22 cellular contexts compared by ENCODE assay signal in genomic region chr1:195237161-195237889, GRCh38.
"Had no signal": no experiment of that assay in that cellular context is flagged by ENCODE, and none has a peak within 500 bp of the region (broad histone marks: within the 10 kb centered on the region; RNA-seq: fewer than 3 reads in every experiment).

No MANE protein-coding gene starts in this region.

- H3K4me1 ChIP-seq: ascending aorta, colonic mucosa, esophagus squamous epithelium, gastrocnemius medialis, prostate gland, upper lobe of left lung had no signal

- DNase-seq: activated B cell treated with CpG ODN at 0.5 μM for 24 hours; activated CD4-positive, alpha-beta memory T cell treated with anti-CD3 and anti-CD28 coated beads for 36 hours; activated CD4-positive, alpha-beta T cell treated with anti-CD3 and anti-CD28 coated beads for 4 hours; activated gamma-delta T cell; brain microvascular endothelial cell; colonic mucosa; dorsolateral prefrontal cortex; effector memory CD8-positive, alpha-beta T cell; esophagus squamous epithelium; gastrocnemius medialis; hippocampal formation; left cardiac atrium; ovary; stimulated activated CD4-positive, alpha-beta T cell treated with anti-CD3 and anti-CD28 coated beads, Interleukin-2, amount 100 ng/mL, for 24 hours; stimulated activated naive B cell treated with anti-CD40 and anti-IgM and Interleukin-4, amounts not matched to agents 10 μg/mL and 1 μg/mL and 100 μg/mL, for 72 hours; T-helper 9 cell; upper lobe of left lung had no signal

- H3K4me3 ChIP-seq: ascending aorta, colonic mucosa, dorsolateral prefrontal cortex, esophagus squamous epithelium, gastrocnemius medialis, ovary, prostate gland, thoracic aorta, upper lobe of left lung had no signal

- H3K27ac ChIP-seq: ascending aorta, brain microvascular endothelial cell, colonic mucosa, dorsolateral prefrontal cortex, esophagus squamous epithelium, gastrocnemius medialis, neutrophil, ovary, prostate gland, thoracic aorta, upper lobe of left lung had no signal

- H3K36me3 ChIP-seq: ascending aorta, brain microvascular endothelial cell, colonic mucosa, esophagus squamous epithelium, gastrocnemius medialis, neutrophil, ovary, prostate gland, thoracic aorta, upper lobe of left lung had no signal

- H3K27me3 ChIP-seq: ascending aorta, brain microvascular endothelial cell, colonic mucosa, dorsolateral prefrontal cortex, esophagus squamous epithelium, gastrocnemius medialis, neutrophil, ovary, upper lobe of left lung had no signal

- ATAC-seq: effector memory CD8-positive, alpha-beta T cell; gastrocnemius medialis; left cardiac atrium; natural killer cell treated with Interleukin-12 subunit alpha and Interleukin-12 subunit beta and Interleukin-15 and Interleukin-18, amount 100 ng/mL, for 72 hours; stimulated activated naive B cell treated with anti-CD40 and anti-IgM and Interleukin-4, amounts not matched to agents 10 μg/mL and 1 μg/mL and 100 μg/mL, for 72 hours had no signal

- H3K9me3 ChIP-seq: ascending aorta, colonic mucosa, gastrocnemius medialis, neutrophil, prostate gland, thoracic aorta had no signal
